ENCODE assay signal across 22 cellular contexts in genomic region chrX:45110494-45110893, GRCh38.
"Had no signal": no experiment of that assay in that cellular context is flagged by ENCODE, and none has a peak within 500 bp of the region (broad histone marks: within the 10 kb centered on the region; RNA-seq: fewer than 3 reads in every experiment).

No MANE protein-coding gene starts in this region.

- H3K9me3 ChIP-seq: adrenal gland had no signal

- DNase-seq: activated CD4-positive, alpha-beta T cell treated with anti-CD3 and anti-CD28 coated beads for 4 hours; activated CD8-positive, alpha-beta memory T cell treated with anti-CD3 and anti-CD28 coated beads, Interleukin-2, amount 50 U/mL, for 48 hours; activated CD8-positive, alpha-beta T cell treated with anti-CD3 and anti-CD28 coated beads for 36 hours; activated naive CD4-positive, alpha-beta T cell treated with anti-CD3 and anti-CD28 coated beads, Interleukin-2, amount 50 U/mL, for 16 hours; activated naive CD8-positive, alpha-beta T cell treated with anti-CD3 and anti-CD28 coated beads, Interleukin-2, amount 10 ng/mL, durations not matched to agents 7 days and 5 days; activated T-cell treated with anti-CD3 and anti-CD28 coated beads, Interleukin-2, amount 50 U/mL, for 1 hour; adrenal gland; anterior cingulate cortex; central memory CD4-positive, alpha-beta T cell; KG1; MV-4-11; NCI-H1105 treated with DMSO at 0.1 percent for 48 hours; NCI-H1436 treated with DMSO at 0.1 percent for 48 hours; NCI-H187; NCI-H2171; NCI-H2227 treated with DMSO at 0.1 percent for 48 hours; NCI-H446 treated with DMSO at 0.1 percent for 48 hours; NCI-H524 treated with DMSO at 0.1 percent for 48 hours; NCI-H748 treated with DMSO at 0.1 percent for 48 hours; SIG-M5; T-cell had no signal

- H3K27ac ChIP-seq: adrenal gland, coronary artery had no signal

- H3K4me3 ChIP-seq: adrenal gland, coronary artery had no signal

- H3K4me1 ChIP-seq: adrenal gland had no signal
